Comparison of ENCODE assay signal across 9 cellular contexts in the genomic region with DNA sequence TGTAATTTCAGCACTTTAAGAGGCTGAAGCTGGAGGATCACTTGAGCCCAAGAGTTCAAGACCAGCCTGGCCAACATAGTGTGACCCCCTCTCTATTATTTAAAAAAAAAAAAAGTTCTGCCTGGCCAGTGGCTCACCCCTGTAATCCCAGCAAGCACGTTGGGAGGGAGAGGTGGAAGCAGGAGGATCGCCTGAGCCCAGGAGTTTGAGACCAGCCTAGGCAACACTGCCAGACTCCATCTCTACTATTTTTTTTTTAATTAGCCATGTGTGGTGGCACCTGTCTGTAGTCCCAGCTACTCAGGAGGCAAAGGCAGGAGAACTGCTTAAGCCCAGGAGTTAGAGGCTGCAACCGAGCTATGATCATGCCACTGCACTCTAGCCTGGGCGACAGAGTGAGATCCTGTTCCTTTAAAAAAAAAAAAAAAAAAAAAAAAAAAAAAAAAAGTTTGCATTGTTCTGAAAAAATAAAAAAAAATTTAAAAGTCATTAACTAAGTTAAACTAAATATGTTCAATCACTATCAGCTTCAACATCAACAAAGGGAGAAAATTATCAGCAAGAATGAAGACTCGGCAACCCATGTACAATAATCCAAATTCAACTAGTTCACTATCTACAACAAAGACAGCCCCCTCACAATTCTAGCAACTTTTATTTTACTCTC. TPM values are rescaled to one million over a fixed set of nuclear protein-coding genes. Genes with fewer than 3 reads are reported as not detected.
DNase-seq lines count a peak whose midpoint lies in the region; ATAC-seq, FAIRE-seq and TF ChIP-seq lines count a peak whose summit lies in the region.
"Had no signal": no experiment of that assay in that cellular context is flagged by ENCODE, and none has a peak within 500 bp of the region (broad histone marks: within the 10 kb centered on the region; RNA-seq: fewer than 3 reads in every experiment).

No MANE protein-coding gene starts in this region.

- peaks cover 68% of the 10 kb centered on the region for H3K79me2 ChIP-seq in keratinocyte (ENCODE audit: control insufficient read depth, insufficient read depth, low read length)

- no peak for FAIRE-seq in keratinocyte (lab: Jason Lieb, UNC)
- FAIRE-seq: A204.1 had no signal

- peaks cover 6% of the 10 kb centered on the region for H4K20me1 ChIP-seq in keratinocyte (ENCODE audit: control insufficient read depth, extremely low read depth, insufficient read depth, low read length)

- TF ChIP-seq CTCF in keratinocyte (optimal IDR thresholded peaks at IDR 0.05 in 1 of 3, IDR thresholded peaks at IDR 0.05 in 1 of 3, conservative IDR thresholded peaks at IDR 0.05 in 1 of 3; ENCODE audit: extremely low read depth in 1 of 3, insufficient read depth in 2 of 3, low read length in 3 of 3) = no peak
- no peak for TF ChIP-seq CTCF in stomach (IDR thresholded peaks at IDR 0.05)

- H3K36me3 Mint-ChIP-seq in activated naive CD4-positive, alpha-beta T cell treated with anti-CD3 and anti-CD28 coated beads, Interleukin-2, amount 50 U/mL, for 72 hours = peaks cover 15 to 19% of the 10 kb centered on the region in 2 donors

- peaks cover 24% of the 10 kb centered on the region for H3K4me1 ChIP-seq in keratinocyte (ENCODE audit: control insufficient read depth, extremely low read depth, insufficient read depth, low read length)
- peaks cover 44 to 66% (median 57%) of the 10 kb centered on the region in 4 donors for H3K4me1 ChIP-seq in stomach

- H3K4me3 ChIP-seq in keratinocyte (ENCODE audit: control insufficient read depth in 2 of 3, extremely low read depth in 1 of 3, insufficient read depth in 2 of 3, low read depth in 1 of 3, low read length in 3 of 3) (peak overlapping the region; percentile 94 to 99 (median 96)), stomach (peak overlapping the region; percentile 75 to 98 (median 84))

- ATAC-seq in activated naive CD4-positive, alpha-beta T cell treated with anti-CD3 and anti-CD28 coated beads, Interleukin-2, amount 50 U/mL, for 72 hours = no peak

- H3K9ac ChIP-seq in keratinocyte (ENCODE audit: control insufficient read depth, extremely low read depth, insufficient read depth, low read length) = peak overlapping the region; percentile 98

- no peaks in the 10 kb centered on the region for H3K27me3 ChIP-seq in keratinocyte (ENCODE audit: control insufficient read depth, extremely low read depth, insufficient read depth, low read length)
- H3K27me3 ChIP-seq in stomach = no peaks in the 10 kb centered on the region

- no peak for TF ChIP-seq EP300 in stomach (IDR thresholded peaks at IDR 0.05)

- no peaks in the 10 kb centered on the region for H3K9me3 ChIP-seq in keratinocyte (ENCODE audit: control insufficient read depth, low read depth, low read length)
- no peaks in the 10 kb centered on the region for H3K9me3 ChIP-seq in stomach

- H2AFZ ChIP-seq in keratinocyte (ENCODE audit: control insufficient read depth, low read length) = no peak overlapping the region

- H3K27ac ChIP-seq in keratinocyte (ENCODE audit: control insufficient read depth, insufficient read depth, low read length) (peak overlapping the region; percentile 97), stomach (peak overlapping the region; percentile 96 to 100 (median 100))

- DNase-seq in NCI-H82 (lab: John Stamatoyannopoulos, UW) = peak; percentile 10
- no peak for DNase-seq in NCI-H82 treated with DMSO at 0.1 percent for 48 hours (lab: John Stamatoyannopoulos, UW; ENCODE audit: unreplicated experiment)
- no peak for DNase-seq in activated naive CD4-positive, alpha-beta T cell treated with anti-CD3 and anti-CD28 coated beads, Interleukin-2, amount 50 U/mL, for 72 hours (ENCODE audit: low spot score in 2 of 2)
- no peak for DNase-seq in keratinocyte (ENCODE audit: low read depth, low spot score)
- DNase-seq in stomach = no peak
- DNase-seq in NCI-H2227 treated with DMSO at 0.1 percent for 48 hours (lab: John Stamatoyannopoulos, UW) = no peak
- DNase-seq in AG08395 (ENCODE audit: low spot score) = no peak
- DNase-seq in NCI-H2029 (lab: John Stamatoyannopoulos, UW) = no peak

- H3K36me3 ChIP-seq in keratinocyte (ENCODE audit: control insufficient read depth in 2 of 2, extremely low read depth in 1 of 2, insufficient read depth in 2 of 2, low read length in 2 of 2) (no peaks in the 10 kb centered on the region), stomach (no peaks in the 10 kb centered on the region)

- intact Hi-C loops in stomach (cut with DNase I; ENCODE audit: low total_unique reads) = no loop called here

- dilution Hi-C loops in keratinocyte (cut with MboI; ENCODE audit: extremely low pct_ligation_motif_present, low sequenced_read_pairs) = no loop called here

- H3K9me3 Mint-ChIP-seq in activated naive CD4-positive, alpha-beta T cell treated with anti-CD3 and anti-CD28 coated beads, Interleukin-2, amount 50 U/mL, for 72 hours = no peaks in the 10 kb centered on the region

- H3K4me2 ChIP-seq in keratinocyte (ENCODE audit: control insufficient read depth, extremely low read depth, insufficient read depth, low read depth, low read length) = peak overlapping the region; percentile 99

- WGBS in stomach, 5 donors = 8 to 18% (median 14%) methylated on average over 5 of the region's 5 CpGs

- peak overlapping the region; percentile 94 to 98 for H3K27ac Mint-ChIP-seq in activated naive CD4-positive, alpha-beta T cell treated with anti-CD3 and anti-CD28 coated beads, Interleukin-2, amount 50 U/mL, for 72 hours

- H3K9me1 ChIP-seq in keratinocyte (ENCODE audit: control insufficient read depth, extremely low read depth, insufficient read depth, low read length) = no peaks in the 10 kb centered on the region

- no peak for TF ChIP-seq POLR2A in stomach (IDR thresholded peaks at IDR 0.05)

RNA-seq across cellular contexts. Expression of a gene that starts 1.9 kb away (rescaled TPM):
- total RNA-seq in activated naive CD4-positive, alpha-beta T cell treated with anti-CD3 and anti-CD28 coated beads, Interleukin-2, amount 50 U/mL, for 72 hours = 10 to 100 TPM; 75.9 to 97.0 TPM
- 68.3 to 92.4 TPM (median 80.1 TPM) in 3 replicates for polyA plus RNA-seq in keratinocyte
- polyA plus RNA-seq in keratinocyte (2011; ENCODE audit: low read depth) = 37.3 TPM
- polyA plus RNA-seq in keratinocyte (2011; cell fraction: cytosol; rRNA removed) = 52.7 and 76.6 TPM in 2 replicates
- polyA plus RNA-seq in keratinocyte (2011; cell fraction: nucleus; rRNA removed) = 99.3 and 102 TPM in 2 replicates
- 44.5 and 52.1 TPM in 2 replicates for polyA plus RNA-seq in keratinocyte (2012; ENCODE audit: low replicate concordance)
- polyA minus RNA-seq in keratinocyte = 78.9 to 152 TPM (median 116 TPM) in 3 replicates
- polyA minus RNA-seq in keratinocyte (2011; cell fraction: cytosol; rRNA and poly(A)+ RNA removed) = 64.5 TPM
- 72.2 and 98.4 TPM in 2 replicates for polyA minus RNA-seq in keratinocyte (2011; cell fraction: nucleus; rRNA and poly(A)+ RNA removed)
- total RNA-seq in stomach = 100 to 1,000 TPM in 3 of 5 donors, 10 to 100 TPM in 2; 51.0 to 156 (median 113) TPM
- 10 to 100 TPM; 36.7 to 54.1 (median 46.3) TPM for polyA plus RNA-seq in stomach
